ENCODE assay signal across 20 cellular contexts in genomic region chr17:2964028-2964356, GRCh38.
"Had no signal": no experiment of that assay in that cellular context is flagged by ENCODE, and none has a peak within 500 bp of the region (broad histone marks: within the 10 kb centered on the region; RNA-seq: fewer than 3 reads in every experiment).

No MANE protein-coding gene starts in this region.

- H3K4me3 ChIP-seq: colonic mucosa, heart left ventricle, mucosa of descending colon, ovary, right atrium auricular region, upper lobe of left lung, uterus had no signal

- H3K27me3 ChIP-seq: colonic mucosa, heart left ventricle, ovary, right atrium auricular region, upper lobe of left lung, uterus had no signal

- H3K4me1 ChIP-seq: colonic mucosa, upper lobe of left lung, uterus had no signal

- H3K27ac ChIP-seq: colonic mucosa, heart left ventricle, ovary, right atrium auricular region, upper lobe of left lung, uterus had no signal

- H3K9me3 ChIP-seq: colonic mucosa, heart left ventricle, mucosa of descending colon, ovary, right atrium auricular region, upper lobe of left lung, uterus had no signal

- ATAC-seq: heart left ventricle; left colon; left ventricle myocardium superior; mucosa of descending colon; naive thymus-derived CD8-positive, alpha-beta T cell had no signal

- DNase-seq: colonic mucosa; dermis blood vessel endothelial cell; erythroblast; heart left ventricle; hippocampal formation; left colon; left ventricle myocardium superior; mammary epithelial cell; mucosa of descending colon; naive thymus-derived CD8-positive, alpha-beta T cell; nucleus accumbens; ovary; small intestine; stimulated activated CD4-positive, alpha-beta T cell treated with anti-CD3 and anti-CD28 coated beads, Interleukin-12 subunit alpha, Interleukin-12 subunit beta, amount 100 ng/mL, for 4 hours; stimulated activated naive CD4-positive, alpha-beta T cell; upper lobe of left lung; uterus had no signal

- H3K36me3 ChIP-seq: colonic mucosa, ovary, right atrium auricular region, upper lobe of left lung, uterus had no signal

- FAIRE-seq: endothelial cell of umbilical vein, frontal cortex, small intestine had no signal
